Comparison of ENCODE assay signal across 11 cellular contexts in genomic region chr18:13353424-13353823, GRCh38.
DNase-seq lines count a peak whose midpoint lies in the region; ATAC-seq and TF ChIP-seq lines count a peak whose summit lies in the region.
"Had no signal": no experiment of that assay in that cellular context is flagged by ENCODE, and none has a peak within 500 bp of the region (broad histone marks: within the 10 kb centered on the region; RNA-seq: fewer than 3 reads in every experiment).

No MANE protein-coding gene starts in this region.

- no peak for DNase-seq in stimulated activated naive CD8-positive, alpha-beta T cell treated with anti-CD3 and anti-CD28 coated beads, Interleukin-15, Interleukin-2, amounts not matched to agents 100 U/mL and 50 U/mL, for 24 hours
- DNase-seq in SKM-1 (lab: John Stamatoyannopoulos, UW; ENCODE audit: unreplicated experiment) (peak; percentile 67), aorta (no peak), GM13977 (ENCODE audit: low spot score) (no peak), NCI-H345 (lab: John Stamatoyannopoulos, UW) (no peak)
- DNase-seq: effector CD4-positive, alpha-beta T cell; gastrocnemius medialis; NCI-H187 had no signal

- no peaks in the 10 kb centered on the region for H3K27me3 ChIP-seq in aorta (ENCODE audit: control insufficient read depth in 1 of 2, insufficient read depth in 2 of 2, low read length in 1 of 2)
- H3K27me3 ChIP-seq: gastrocnemius medialis had no signal

- peaks cover 24% of the 10 kb centered on the region for H3K4me1 Mint-ChIP-seq in stimulated activated naive CD8-positive, alpha-beta T cell treated with anti-CD3 and anti-CD28 coated beads, Interleukin-15, Interleukin-2, amounts not matched to agents 100 ng/mL and 50 ng/mL, for 24 hours (ENCODE audit: low read depth)
- peaks cover 50% of the 10 kb centered on the region for H3K4me1 Mint-ChIP-seq in dendritic cell treated with granulocyte-macrophage colony-stimulating factor and Interleukin-4, amounts not matched to agents 40 ng/mL and 50 ng/mL, for 4 days (ENCODE audit: low read depth)

- peaks cover 3% of the 10 kb centered on the region for H3K9me3 ChIP-seq in aorta (ENCODE audit: control insufficient read depth, low read length)
- H3K9me3 ChIP-seq: gastrocnemius medialis had no signal

- no peak overlapping the region for H3K4me3 Mint-ChIP-seq in stimulated activated naive CD8-positive, alpha-beta T cell treated with anti-CD3 and anti-CD28 coated beads, Interleukin-15, Interleukin-2, amounts not matched to agents 100 ng/mL and 50 ng/mL, for 24 hours
- no peak overlapping the region for H3K4me3 Mint-ChIP-seq in dendritic cell treated with granulocyte-macrophage colony-stimulating factor and Interleukin-4, amounts not matched to agents 40 ng/mL and 50 ng/mL, for 4 days

- peak overlapping the region; percentile 18 for H3K27ac Mint-ChIP-seq in stimulated activated naive CD8-positive, alpha-beta T cell treated with anti-CD3 and anti-CD28 coated beads, Interleukin-15, Interleukin-2, amounts not matched to agents 100 ng/mL and 50 ng/mL, for 24 hours
- peak overlapping the region; percentile 68 for H3K27ac Mint-ChIP-seq in dendritic cell treated with granulocyte-macrophage colony-stimulating factor and Interleukin-4, amounts not matched to agents 40 ng/mL and 50 ng/mL, for 4 days

- in situ Hi-C loops in GM13977 (cut with MboI; ENCODE audit: low pct_unique_long_range_greater_than_20kb, low sequenced_read_pairs, unreplicated experiment) = no loop called here

- intact Hi-C loops in dendritic cell treated with granulocyte-macrophage colony-stimulating factor and Interleukin-4, amounts not matched to agents 40 ng/mL and 50 ng/mL, for 4 days (cut with micrococcal nuclease) = no loop called here
- intact Hi-C loops in aorta (cut with DNase I) = no loop called here

- H3K4me3 ChIP-seq in aorta (ENCODE audit: low read length in 2 of 2) = no peak overlapping the region
- H3K4me3 ChIP-seq: gastrocnemius medialis had no signal

- H3K27ac ChIP-seq in aorta (ENCODE audit: low read depth in 1 of 2, low read length in 2 of 2) = no peak overlapping the region
- H3K27ac ChIP-seq: gastrocnemius medialis had no signal

- H3K4me1 ChIP-seq in aorta (ENCODE audit: control insufficient read depth in 1 of 2, insufficient read depth in 2 of 2, low read length in 2 of 2) = peaks cover 0 to 3% of the 10 kb centered on the region in 2 donors

- no peak for TF ChIP-seq CTCF in GM13977 (IDR thresholded peaks at IDR 0.05; ENCODE audit: extremely low read depth, insufficient read depth, missing control alignments)

- ATAC-seq in stimulated activated naive CD8-positive, alpha-beta T cell treated with anti-CD3 and anti-CD28 coated beads, Interleukin-15, Interleukin-2, amounts not matched to agents 100 U/mL and 50 U/mL, for 24 hours = no peak
- ATAC-seq in aorta (ENCODE audit: low FRiP score) = peak; percentile 11
- no peak for ATAC-seq in GM21576 (IDR thresholded peaks at IDR 0.05; ENCODE audit: unreplicated experiment)
- ATAC-seq: gastrocnemius medialis had no signal

- H3K9me3 Mint-ChIP-seq in stimulated activated naive CD8-positive, alpha-beta T cell treated with anti-CD3 and anti-CD28 coated beads, Interleukin-15, Interleukin-2, amounts not matched to agents 100 ng/mL and 50 ng/mL, for 24 hours = no peaks in the 10 kb centered on the region
- peaks cover 24% of the 10 kb centered on the region for H3K9me3 Mint-ChIP-seq in dendritic cell treated with granulocyte-macrophage colony-stimulating factor and Interleukin-4, amounts not matched to agents 40 ng/mL and 50 ng/mL, for 4 days

- H3K36me3 ChIP-seq in aorta (ENCODE audit: control insufficient read depth in 1 of 2, insufficient read depth in 2 of 2, low read length in 1 of 2) = no peaks in the 10 kb centered on the region
- H3K36me3 ChIP-seq: gastrocnemius medialis had no signal

- H3K27me3 Mint-ChIP-seq in stimulated activated naive CD8-positive, alpha-beta T cell treated with anti-CD3 and anti-CD28 coated beads, Interleukin-15, Interleukin-2, amounts not matched to agents 100 ng/mL and 50 ng/mL, for 24 hours = no peaks in the 10 kb centered on the region
- no peaks in the 10 kb centered on the region for H3K27me3 Mint-ChIP-seq in dendritic cell treated with granulocyte-macrophage colony-stimulating factor and Interleukin-4, amounts not matched to agents 40 ng/mL and 50 ng/mL, for 4 days

- peaks cover 7% of the 10 kb centered on the region for H3K36me3 Mint-ChIP-seq in stimulated activated naive CD8-positive, alpha-beta T cell treated with anti-CD3 and anti-CD28 coated beads, Interleukin-15, Interleukin-2, amounts not matched to agents 100 ng/mL and 50 ng/mL, for 24 hours (ENCODE audit: low read depth)
- peaks cover 16% of the 10 kb centered on the region for H3K36me3 Mint-ChIP-seq in dendritic cell treated with granulocyte-macrophage colony-stimulating factor and Interleukin-4, amounts not matched to agents 40 ng/mL and 50 ng/mL, for 4 days (ENCODE audit: low read depth)
